Comparison of ENCODE assay signal across 8 cellular contexts in the genomic region with DNA sequence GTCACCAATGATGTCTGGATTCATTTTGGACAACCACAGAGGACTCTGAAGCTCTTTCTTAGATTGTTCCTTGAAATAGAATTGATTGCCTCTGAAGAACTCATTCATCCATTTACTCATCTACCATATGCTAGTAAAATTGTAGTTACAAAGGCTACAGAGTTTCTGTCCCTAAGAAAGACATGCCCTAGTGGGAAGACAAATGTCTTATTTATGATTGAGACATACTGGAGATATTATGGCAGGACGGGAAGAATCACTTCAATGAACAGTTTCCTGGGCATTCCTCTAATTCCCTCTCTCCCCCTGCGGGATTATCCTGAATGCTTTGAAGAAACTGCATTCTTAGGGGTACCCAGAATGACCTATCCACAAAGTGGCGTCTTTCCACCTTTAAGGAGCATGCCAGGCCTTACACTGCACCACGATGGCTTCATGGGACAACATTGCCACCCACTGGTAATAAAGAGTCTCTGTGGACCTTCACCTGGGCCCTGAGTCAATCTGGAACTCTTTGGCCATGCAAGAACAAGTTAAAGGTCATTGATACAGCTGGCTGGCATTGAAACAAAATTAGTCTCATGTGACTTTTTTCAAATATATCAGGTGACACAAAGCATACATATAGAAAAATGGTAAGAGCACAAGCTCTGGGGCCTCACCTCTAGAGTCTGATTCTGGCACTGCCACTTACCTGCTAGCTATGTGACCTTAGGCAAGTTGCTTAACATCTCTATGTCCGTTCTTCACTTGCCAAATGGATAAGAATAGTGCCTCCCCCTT. TPM values are rescaled to one million over a fixed set of nuclear protein-coding genes. Genes with fewer than 3 reads are reported as not detected.
DNase-seq lines count a peak whose midpoint lies in the region; ATAC-seq and TF ChIP-seq lines count a peak whose summit lies in the region.

No MANE protein-coding gene starts in this region.

- H3K36me3 Mint-ChIP-seq in activated CD4-positive, alpha-beta T cell treated with anti-CD3 and anti-CD28 coated beads for 36 hours (ENCODE audit: low read depth) = no peaks in the 10 kb centered on the region
- no peaks in the 10 kb centered on the region for H3K36me3 Mint-ChIP-seq in central memory CD8-positive, alpha-beta T cell (ENCODE audit: insufficient read depth)

- POLR2A ChIA-PET in activated CD4-positive, alpha-beta T cell treated with anti-CD3 and anti-CD28 coated beads for 36 hours (lab: Charles Lee) = interaction anchor here (0.7 kb wide), 1 partner anchor 223 kb away, joined by 15 read pairs; no protein-coding TSS in a partner anchor

- peaks cover 25% of the 10 kb centered on the region for H3K4me1 Mint-ChIP-seq in activated CD4-positive, alpha-beta T cell treated with anti-CD3 and anti-CD28 coated beads for 36 hours
- H3K4me1 Mint-ChIP-seq in central memory CD8-positive, alpha-beta T cell = peaks cover 5% of the 10 kb centered on the region

- peak; percentile 59 for DNase-seq in BE2C
- DNase-seq in NCI-H345 treated with DMSO at 0.1 percent for 48 hours (lab: John Stamatoyannopoulos, UW; ENCODE audit: unreplicated experiment) = peak; percentile 15
- peak; percentile 78 for DNase-seq in activated CD4-positive, alpha-beta T cell treated with anti-CD3 and anti-CD28 coated beads for 36 hours
- peak in 1 of 2 donors; percentile 13 for DNase-seq in central memory CD8-positive, alpha-beta T cell (ENCODE audit: low spot score in 2 of 2)
- DNase-seq in left kidney (ENCODE audit: low read depth, low spot score) = peak; percentile 90
- DNase-seq in stimulated activated CD4-positive, alpha-beta T cell treated with anti-CD3 and anti-CD28 coated beads, TNF-alpha, amount 100 ng/mL, for 48 hours (ENCODE audit: low read depth in 3 of 3) = peak; percentile 35 to 52 (median 41)

- no peak overlapping the region for H3K4me3 Mint-ChIP-seq in activated CD4-positive, alpha-beta T cell treated with anti-CD3 and anti-CD28 coated beads for 36 hours
- H3K4me3 Mint-ChIP-seq in central memory CD8-positive, alpha-beta T cell = no peak overlapping the region

- ATAC-seq in GM19043 (IDR thresholded peaks at IDR 0.05; ENCODE audit: low read depth, unreplicated experiment) (peak; percentile 97), HG03139 (IDR thresholded peaks at IDR 0.05; ENCODE audit: unreplicated experiment) (peak; percentile 92)
- ATAC-seq in activated CD4-positive, alpha-beta T cell treated with anti-CD3 and anti-CD28 coated beads for 36 hours = peak; percentile 99
- ATAC-seq in central memory CD8-positive, alpha-beta T cell (replicated peaks; ENCODE audit: extremely low read depth, poor library complexity, severe bottlenecking) = peak; percentile 60

- peak overlapping the region; percentile 44 for H3K27ac Mint-ChIP-seq in activated CD4-positive, alpha-beta T cell treated with anti-CD3 and anti-CD28 coated beads for 36 hours
- H3K27ac Mint-ChIP-seq in central memory CD8-positive, alpha-beta T cell (ENCODE audit: low read depth) = no peak overlapping the region

- H3K9me3 Mint-ChIP-seq in activated CD4-positive, alpha-beta T cell treated with anti-CD3 and anti-CD28 coated beads for 36 hours (ENCODE audit: low read depth) = peaks cover 2% of the 10 kb centered on the region
- H3K9me3 Mint-ChIP-seq in central memory CD8-positive, alpha-beta T cell = no peaks in the 10 kb centered on the region

- H3K4me1 ChIP-seq in BE2C = no peaks in the 10 kb centered on the region

- H3K36me3 ChIP-seq in BE2C = no peaks in the 10 kb centered on the region

- no peaks in the 10 kb centered on the region for H3K27me3 ChIP-seq in BE2C

- intact Hi-C loops in activated CD4-positive, alpha-beta T cell treated with anti-CD3 and anti-CD28 coated beads for 36 hours (cut with DNase I, micrococcal nuclease) = loop anchor here (1.0 to 10.0 kb wide), 9 partner anchors 119 to 856 kb away; a partner anchor contains a TSS

- no peaks in the 10 kb centered on the region for H3K27me3 Mint-ChIP-seq in activated CD4-positive, alpha-beta T cell treated with anti-CD3 and anti-CD28 coated beads for 36 hours
- H3K27me3 Mint-ChIP-seq in central memory CD8-positive, alpha-beta T cell = no peaks in the 10 kb centered on the region

- H3K9me3 ChIP-seq in BE2C = no peaks in the 10 kb centered on the region

- CTCF ChIA-PET in activated CD4-positive, alpha-beta T cell treated with anti-CD3 and anti-CD28 coated beads for 36 hours (lab: Charles Lee) = interaction anchor here (0.6 to 4.9 kb wide), 41 partner anchors 10 to 1340 kb away, joined by 3 to 97 read pairs (median 4); a partner anchor contains a TSS

- TF ChIP-seq CTCF in BE2C (IDR thresholded peaks at IDR 0.05; ENCODE audit: low read depth, low read length) = peak; percentile 90

- no peak overlapping the region for H3K4me3 ChIP-seq in BE2C (ENCODE audit: low read depth, low read length)

RNA-seq across cellular contexts. Expression of a gene that starts 32.1 kb away (rescaled TPM):
- polyA plus RNA-seq in BE2C (2012; ENCODE audit: insufficient read depth, insufficient read length, low read depth) = 0.42 TPM
- total RNA-seq in activated CD4-positive, alpha-beta T cell treated with anti-CD3 and anti-CD28 coated beads for 36 hours = 1 to 10 TPM; 3.7 to 5.7 TPM
